ENCODE assay signal across 1 cellular context in the genomic region with DNA sequence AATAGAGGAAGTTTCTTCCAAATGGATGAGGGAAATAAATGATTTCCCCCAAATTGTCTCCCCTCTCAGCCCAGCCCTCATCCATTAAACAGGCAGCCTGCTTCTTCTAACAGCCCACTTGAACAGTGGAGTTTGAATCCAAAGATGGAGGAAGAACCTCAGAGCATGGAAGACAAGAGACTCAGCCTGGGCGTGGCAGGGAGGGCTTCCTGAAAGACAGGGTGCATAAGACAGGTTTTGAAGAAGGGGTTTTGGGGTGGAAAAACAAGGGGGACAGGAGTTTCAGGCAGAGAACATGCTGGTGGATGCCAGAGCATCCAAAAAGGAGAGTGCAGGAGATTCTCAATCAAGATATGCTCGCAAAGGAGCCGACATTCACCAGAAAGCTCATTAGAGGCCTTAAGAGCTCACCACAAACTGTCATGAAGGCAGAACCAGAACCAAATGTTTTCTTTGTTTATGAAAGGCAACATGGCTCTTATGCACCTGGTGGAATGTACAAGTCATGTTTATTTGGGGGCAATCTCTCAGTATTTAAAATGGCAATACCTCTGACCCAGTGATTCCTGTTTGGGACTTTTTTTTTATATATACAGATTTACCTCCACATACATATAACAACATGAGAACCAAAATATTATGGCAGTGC.
TF ChIP-seq lines count a peak whose summit lies in the region.

No MANE protein-coding gene starts in this region.

TF ChIP-seq in GM23338, 12 proteins besides CTCF, POLR2A, EP300 and RAD21 (continued from another document):
- no peak for TF ChIP-seq CREB1 (CRISPR knock-in tag; IDR thresholded peaks at IDR 0.05; ENCODE audit: low read depth)
- TF ChIP-seq, protein P1, sequence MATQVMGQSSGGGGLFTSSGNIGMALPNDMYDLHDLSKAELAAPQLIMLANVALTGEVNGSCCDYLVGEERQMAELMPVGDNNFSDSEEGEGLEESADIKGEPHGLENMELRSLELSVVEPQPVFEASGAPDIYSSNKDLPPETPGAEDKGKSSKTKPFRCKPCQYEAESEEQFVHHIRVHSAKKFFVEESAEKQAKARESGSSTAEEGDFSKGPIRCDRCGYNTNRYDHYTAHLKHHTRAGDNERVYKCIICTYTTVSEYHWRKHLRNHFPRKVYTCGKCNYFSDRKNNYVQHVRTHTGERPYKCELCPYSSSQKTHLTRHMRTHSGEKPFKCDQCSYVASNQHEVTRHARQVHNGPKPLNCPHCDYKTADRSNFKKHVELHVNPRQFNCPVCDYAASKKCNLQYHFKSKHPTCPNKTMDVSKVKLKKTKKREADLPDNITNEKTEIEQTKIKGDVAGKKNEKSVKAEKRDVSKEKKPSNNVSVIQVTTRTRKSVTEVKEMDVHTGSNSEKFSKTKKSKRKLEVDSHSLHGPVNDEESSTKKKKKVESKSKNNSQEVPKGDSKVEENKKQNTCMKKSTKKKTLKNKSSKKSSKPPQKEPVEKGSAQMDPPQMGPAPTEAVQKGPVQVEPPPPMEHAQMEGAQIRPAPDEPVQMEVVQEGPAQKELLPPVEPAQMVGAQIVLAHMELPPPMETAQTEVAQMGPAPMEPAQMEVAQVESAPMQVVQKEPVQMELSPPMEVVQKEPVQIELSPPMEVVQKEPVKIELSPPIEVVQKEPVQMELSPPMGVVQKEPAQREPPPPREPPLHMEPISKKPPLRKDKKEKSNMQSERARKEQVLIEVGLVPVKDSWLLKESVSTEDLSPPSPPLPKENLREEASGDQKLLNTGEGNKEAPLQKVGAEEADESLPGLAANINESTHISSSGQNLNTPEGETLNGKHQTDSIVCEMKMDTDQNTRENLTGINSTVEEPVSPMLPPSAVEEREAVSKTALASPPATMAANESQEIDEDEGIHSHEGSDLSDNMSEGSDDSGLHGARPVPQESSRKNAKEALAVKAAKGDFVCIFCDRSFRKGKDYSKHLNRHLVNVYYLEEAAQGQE (IDR thresholded peaks at IDR 0.05; ENCODE audit: unreplicated experiment) = no peak
